In genomic region chr7:29113384-29114102, GRCh38 we compare ENCODE assay signal across 8 cellular contexts. TPM values are rescaled to one million over a fixed set of nuclear protein-coding genes. Genes with fewer than 3 reads are reported as not detected.
DNase-seq lines count a peak whose midpoint lies in the region; ATAC-seq and TF ChIP-seq lines count a peak whose summit lies in the region.

No MANE protein-coding gene starts in this region.

- H3K9ac ChIP-seq in DND-41 (ENCODE audit: low read depth, low read length), result peak overlapping the region; percentile 41

- TF ChIP-seq EP300 in Ishikawa (IDR thresholded peaks at IDR 0.05; ENCODE audit: borderline replicate concordance) (no peak), ovary (IDR thresholded peaks at IDR 0.05) (no peak)

- TF ChIP-seq CTCF in DND-41 (IDR thresholded peaks at IDR 0.05; ENCODE audit: borderline replicate concordance, extremely low read depth, low read length, poor library complexity, severe bottlenecking) (peak; percentile 65), WERI-Rb-1 (IDR thresholded peaks at IDR 0.05; ENCODE audit: low read depth, low read length) (peak; percentile 48), ovary (IDR thresholded peaks at IDR 0.05) (no peak), tibial artery (IDR thresholded peaks at IDR 0.05) (no peak)

- TF ChIP-seq POLR2A in ovary (IDR thresholded peaks at IDR 0.05), result no peak

- H4K20me1 ChIP-seq in DND-41 (ENCODE audit: insufficient read depth, low read length), result no peaks in the 10 kb centered on the region

- H3K27me3 ChIP-seq in DND-41 (ENCODE audit: insufficient read depth, low read length, poor library complexity) (no peaks in the 10 kb centered on the region), WERI-Rb-1 (ENCODE audit: insufficient read depth, low read depth, severe bottlenecking) (peaks cover 11% of the 10 kb centered on the region), ovary (no peaks in the 10 kb centered on the region), tibial artery (peaks cover 0 to 8% of the 10 kb centered on the region in 2 donors)

- peaks cover 21% of the 10 kb centered on the region for H3K36me3 ChIP-seq in DND-41 (ENCODE audit: insufficient read depth, low read length)
- H3K36me3 ChIP-seq in WERI-Rb-1, result no peaks in the 10 kb centered on the region
- no peaks in the 10 kb centered on the region for H3K36me3 ChIP-seq in ovary
- no peaks in the 10 kb centered on the region for H3K36me3 ChIP-seq in tibial artery

- peaks cover 47% of the 10 kb centered on the region for H3K4me1 ChIP-seq in DND-41 (ENCODE audit: insufficient read depth, low read length)
- H3K4me1 ChIP-seq in ovary (ENCODE audit: insufficient read depth), result peaks cover 5% of the 10 kb centered on the region
- no peaks in the 10 kb centered on the region for H3K4me1 ChIP-seq in tibial artery

- peak overlapping the region; percentile 85 for H3K27ac ChIP-seq in DND-41 (ENCODE audit: low read length)
- no peak overlapping the region for H3K27ac ChIP-seq in WERI-Rb-1
- no peak overlapping the region for H3K27ac ChIP-seq in ovary
- H3K27ac ChIP-seq in tibial artery, result no peak overlapping the region

- intact Hi-C loops in ovary (cut with DNase I) (loop anchor here in 1 of 4 donors (10.0 kb wide), 1 partner anchor 291 kb away; no protein-coding TSS in a partner anchor), tibial artery (cut with DNase I; ENCODE audit: low total_unique reads) (loop anchor here (10.0 kb wide), 1 partner anchor 291 kb away; no protein-coding TSS in a partner anchor)

- H2AFZ ChIP-seq in DND-41 (ENCODE audit: low read depth, low read length), result no peak overlapping the region

- DNase-seq in DND-41, result peak; percentile 80
- no peak for DNase-seq in WERI-Rb-1
- DNase-seq in kidney glomerular epithelial cell (lab: John Stamatoyannopoulos, UW), result peak; percentile 9
- no peak for DNase-seq in 8988T
- DNase-seq in ovary, result no peak
- no peak for DNase-seq in tibial artery
- DNase-seq in effector CD4-positive, alpha-beta T cell, result no peak

- ATAC-seq in DND-41 (ENCODE audit: insufficient read depth, low read depth), result peak; percentile 87

- peak overlapping the region in 1 of 2 experiments; percentile 43; a peak in 2 of 4 replicates for H3K4me3 ChIP-seq in DND-41 (ENCODE audit: low read depth in 1 of 2, low read length in 2 of 2)
- H3K4me3 ChIP-seq in WERI-Rb-1 (ENCODE audit: low read depth, low read length), result no peak overlapping the region
- H3K4me3 ChIP-seq in ovary, result no peak overlapping the region
- H3K4me3 ChIP-seq in tibial artery, result no peak overlapping the region

- H3K4me2 ChIP-seq in DND-41 (ENCODE audit: insufficient read depth, low read length), result peak overlapping the region; percentile 53

- H3K79me2 ChIP-seq in DND-41 (ENCODE audit: insufficient read depth, low read length), result no peaks in the 10 kb centered on the region

- peak; percentile 71 for TF ChIP-seq RAD21 in Ishikawa (IDR thresholded peaks at IDR 0.05; ENCODE audit: low read depth)

- WGBS in ovary, 3 donors, result 69 to 71% (median 71%) methylated on average over 5 of the region's 5 CpGs

- H3K9me3 ChIP-seq in DND-41 (ENCODE audit: insufficient read depth, low read length, severe bottlenecking), result no peaks in the 10 kb centered on the region
- H3K9me3 ChIP-seq in WERI-Rb-1 (ENCODE audit: severe bottlenecking), result peaks cover 17% of the 10 kb centered on the region
- no peaks in the 10 kb centered on the region for H3K9me3 ChIP-seq in ovary
- H3K9me3 ChIP-seq in tibial artery, result no peaks in the 10 kb centered on the region

TF ChIP-seq in Ishikawa, 13 proteins besides CTCF, POLR2A, EP300 and RAD21:
- TF ChIP-seq NFIC (IDR thresholded peaks at IDR 0.05) (no peak), TCF12 (IDR thresholded peaks at IDR 0.05; ENCODE audit: low read depth) (0 out of 2 replicates have a peak, but pooled peaks have one; percentile 32)

RNA-seq across cellular contexts. Expression of gene CPVL, which starts 32.8 kb away (rescaled TPM):
- 10 to 100 TPM; 10.6 to 34.8 (median 20.9) TPM for total RNA-seq in ovary
- 10 to 100 TPM; 11.5 to 88.9 TPM for polyA plus RNA-seq in ovary

Comparison
In these comparisons a context has a peak if more than half of its experiments do, and no peak if none do; other contexts are left out.
1. DNase-seq: peak in DND-41 (single experiment) and kidney glomerular epithelial cell (single experiment); none in WERI-Rb-1 (single experiment), 8988T (single experiment), ovary (0 of 5), tibial artery (0 of 2) and effector CD4-positive, alpha-beta T cell (single experiment).
2. CTCF ChIP-seq: peak in DND-41 (single experiment) and WERI-Rb-1 (single experiment); none in ovary (0 of 3) and tibial artery (0 of 2).